ENCODE assay signal across 8 cellular contexts in the genomic region with DNA sequence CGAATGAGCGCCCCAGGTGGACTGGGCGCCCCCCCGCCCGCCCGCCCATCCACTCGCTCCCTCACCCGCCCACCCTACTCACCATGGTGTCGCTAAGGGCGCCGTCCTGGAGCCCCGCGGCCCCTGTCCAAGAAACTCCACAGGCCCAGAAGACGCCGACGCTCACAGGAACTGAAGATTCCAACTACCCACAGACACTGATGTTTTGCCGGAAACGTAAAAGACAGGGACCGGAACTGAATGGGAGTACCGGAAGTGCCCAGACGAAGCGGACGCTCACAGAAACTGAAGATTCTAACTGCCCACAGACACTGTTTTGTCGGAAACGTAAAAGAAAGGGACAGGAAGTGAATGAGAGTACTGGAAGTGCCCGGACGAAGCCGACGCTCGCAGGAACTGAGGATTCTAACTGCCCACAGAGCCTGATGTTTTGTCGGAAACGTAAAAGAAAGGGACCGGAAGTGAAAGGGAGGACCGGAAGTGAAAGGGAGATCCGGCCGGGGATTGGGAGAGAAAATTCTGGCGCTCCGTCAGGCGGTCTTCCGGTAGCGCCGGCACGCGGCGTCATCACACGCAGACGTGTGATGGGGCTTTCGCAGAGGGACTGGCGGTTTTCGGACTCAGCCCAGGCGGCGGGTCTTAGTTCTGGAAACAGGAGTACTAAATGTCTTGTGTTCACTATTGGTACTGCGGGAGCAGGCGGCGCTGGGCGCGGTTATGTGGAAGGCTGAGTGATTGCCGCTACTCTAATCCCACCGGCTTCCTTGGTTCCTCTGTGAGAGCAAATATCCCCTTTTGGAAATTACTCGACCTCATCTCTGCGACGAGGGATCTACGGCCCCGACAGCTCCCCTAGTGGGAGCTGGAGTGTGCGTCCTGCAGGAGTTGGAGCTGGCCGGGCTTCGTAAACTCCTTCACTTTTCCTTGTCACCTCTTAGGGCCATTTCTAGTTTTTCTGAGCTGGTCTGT. TPM values are rescaled to one million over a fixed set of nuclear protein-coding genes. Genes with fewer than 3 reads are reported as not detected.
DNase-seq lines count a peak whose midpoint lies in the region; ATAC-seq and TF ChIP-seq lines count a peak whose summit lies in the region.

Gene ISY1 (minus strand): TSS at position 173 of the 969 bp plus-strand sequence. CDS start 88 bp downstream, at position 85.

- POLR2A ChIA-PET in PC-9 (lab: Charles Lee; ENCODE audit: unreplicated experiment) = interaction anchor here (0.6 to 0.9 kb wide), 5 partner anchors 79 to 1382 kb away, joined by 3 to 15 read pairs (median 5); no protein-coding TSS in a partner anchor

- H3K9me3 ChIP-seq in PC-9 (ENCODE audit: insufficient read depth, low read depth) = no peaks in the 10 kb centered on the region
- H3K9me3 ChIP-seq in muscle layer of colon (ENCODE audit: low read length) = no peaks in the 10 kb centered on the region

- DNase-seq in DMS79 treated with DMSO at 0.1 percent for 48 hours (lab: John Stamatoyannopoulos, UW) = peak; percentile 99
- peak; percentile 98 for DNase-seq in KBM-7
- DNase-seq in PC-9 = peak; percentile 86 to 89
- peak; percentile 86 for DNase-seq in activated T-cell treated with anti-CD3 and anti-CD28 coated beads, Interleukin-2, amount 50 U/mL, for 1 hour
- peak; percentile 97 to 98 for DNase-seq in erythroblast (lab: John Stamatoyannopoulos, UW)
- DNase-seq in stimulated activated CD8-positive, alpha-beta memory T cell treated with anti-CD3 and anti-CD28 coated beads, Interleukin-7, amount 100 ng/mL, for 24 hours (ENCODE audit: low read depth) = peak; percentile 69

- BruUV-seq in PC-9 (replicated peaks; lab: Mats Ljungman, UMichigan) = TSS peak; percentile 97

- peak within 1 kb of the TSS; percentile 93 for H2AFZ ChIP-seq in PC-9

- peak within 1 kb of the TSS; percentile 93 for H3K9ac ChIP-seq in muscle layer of colon (ENCODE audit: low read length)

- H3K27me3 ChIP-seq in PC-9 (ENCODE audit: insufficient read depth, low read depth) (no peaks in the 10 kb centered on the region), muscle layer of colon (ENCODE audit: control insufficient read depth in 1 of 2, insufficient read depth in 2 of 2, low read length in 2 of 2) (no peaks in the 10 kb centered on the region)

- H3K27ac ChIP-seq in PC-9 = peak within 1 kb of the TSS; percentile 88
- H3K27ac ChIP-seq in muscle layer of colon (ENCODE audit: low read depth, low read length) = peak within 1 kb of the TSS; percentile 96

- in situ Hi-C loops in KBM-7 (cut with MboI; ENCODE audit: low pct_unique_long_range_greater_than_20kb, low sequenced_read_pairs) = no loop called here

- peak; percentile 72 for ATAC-seq in GM21717 (IDR thresholded peaks at IDR 0.05; ENCODE audit: unreplicated experiment)

- H3K4me3 ChIP-seq in PC-9 = peak within 1 kb of the TSS; percentile 78
- H3K4me3 ChIP-seq in muscle layer of colon (ENCODE audit: low read depth in 1 of 2, low read length in 2 of 2) = peak within 1 kb of the TSS; percentile 72 to 98

- intact Hi-C loops in PC-9 (cut with micrococcal nuclease; ENCODE audit: unreplicated experiment) = loop anchor here (1.0 kb wide), 1 partner anchor 84 kb away; no protein-coding TSS in a partner anchor

- peaks cover under 1% of the 10 kb centered on the region; the same call in 1 of the 2 replicates for H4K20me1 ChIP-seq in PC-9 (ENCODE audit: insufficient read depth)

- H3K79me2 ChIP-seq in PC-9 (ENCODE audit: low read depth) = peaks cover 21% of the 10 kb centered on the region

- H3K4me2 ChIP-seq in PC-9 = peak within 1 kb of the TSS; percentile 91

- CTCF ChIA-PET in PC-9 (lab: Charles Lee) = interaction anchor here (0.6 to 0.8 kb wide), 4 partner anchors 40 to 191 kb away, joined by 3 to 4 read pairs (median 4); partner anchors contain the start of gene RAB43

- no peaks in the 10 kb centered on the region for H3K9me2 ChIP-seq in PC-9 (ENCODE audit: insufficient read depth)

- TF ChIP-seq CTCF in PC-9 (conservative IDR thresholded peaks at IDR 0.05) = peak; percentile 84

- H3K36me3 ChIP-seq in PC-9 (ENCODE audit: low read depth) (0 out of 2 replicates have a peak, but pooled peaks cover 4% of the 10 kb centered on the region), muscle layer of colon (ENCODE audit: insufficient read depth, low read length) (peaks cover 32% of the 10 kb centered on the region)

- H3K4me1 ChIP-seq in PC-9 (replicated peaks; ENCODE audit: insufficient read depth) (peaks cover 21% of the 10 kb centered on the region), muscle layer of colon (ENCODE audit: insufficient read depth, low read length) (peaks cover 20% of the 10 kb centered on the region)

- peaks cover 45% of the 10 kb centered on the region for H3F3A ChIP-seq in PC-9 (ENCODE audit: insufficient read depth, low read depth)

- peak; percentile 99 for TF ChIP-seq POLR2A in erythroblast (IDR thresholded peaks at IDR 0.05; ENCODE audit: low read length)

RNA-seq across cellular contexts. Expression of gene ISY1, which starts in this region (rescaled TPM):
- 62.3 and 63.1 TPM in 2 replicates for total RNA-seq in PC-9 (2021)

Comparison
In these comparisons a context has a peak if more than half of its experiments do, and no peak if none do; other contexts are left out.
1. Peak in every context shown above with its lines: DNase-seq, ATAC-seq, H3K4me3 ChIP-seq and H3K27ac ChIP-seq.